In the genomic region with DNA sequence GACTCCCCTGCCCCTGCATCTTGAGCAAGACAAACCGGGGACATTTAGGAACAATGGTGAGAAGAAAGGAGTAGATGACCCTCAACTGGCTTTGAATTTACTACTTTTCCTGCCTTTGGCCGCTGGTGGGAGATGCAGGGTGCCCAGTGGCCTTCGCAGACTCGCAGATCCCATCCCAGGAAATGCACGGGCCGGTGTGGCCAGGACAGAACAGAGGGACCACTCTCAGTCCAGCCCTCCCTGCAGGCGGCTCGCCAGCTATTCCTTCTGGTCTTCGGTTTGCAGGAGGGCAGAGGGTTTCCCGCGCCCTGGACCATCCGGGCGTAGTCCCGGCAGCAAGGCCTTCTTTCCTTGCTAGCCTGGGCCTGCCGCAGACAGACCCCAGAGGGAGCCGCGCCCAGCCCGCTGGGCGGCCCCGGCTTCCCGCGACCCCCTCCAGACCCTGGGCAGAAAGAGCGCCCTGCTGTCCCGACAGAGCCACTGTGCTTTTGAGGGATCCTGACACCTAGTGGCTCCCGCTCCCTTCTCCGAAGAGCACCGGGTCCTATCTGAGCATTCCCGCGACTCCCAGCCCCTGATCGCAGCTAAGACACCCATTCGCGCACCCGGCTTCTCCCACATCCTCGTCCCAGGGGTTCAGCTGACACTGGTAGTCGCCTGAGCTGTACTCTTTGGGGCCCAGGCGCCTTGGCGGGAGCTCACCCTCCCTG, we compare ENCODE assay signal across 10 cellular contexts. TPM values are rescaled to one million over a fixed set of nuclear protein-coding genes. Genes with fewer than 3 reads are reported as not detected.
DNase-seq lines count a peak whose midpoint lies in the region; ATAC-seq lines count a peak whose summit lies in the region.
"Had no signal": no experiment of that assay in that cellular context is flagged by ENCODE, and none has a peak within 500 bp of the region (broad histone marks: within the 10 kb centered on the region; RNA-seq: fewer than 3 reads in every experiment).

No MANE protein-coding gene starts in this region.

- peaks cover 2% of the 10 kb centered on the region; the same call in 1 of the 2 replicates for H3K4me1 ChIP-seq in iPS DF 6.9 (ENCODE audit: control insufficient read depth, insufficient read depth, low read length)
- peaks cover 6 to 8% (median 6%) of the 10 kb centered on the region in 3 donors for H3K4me1 ChIP-seq in skeletal muscle tissue (ENCODE audit: control insufficient read depth in 3 of 3, insufficient read depth in 3 of 3, low read length in 3 of 3)

- H3K27ac ChIP-seq in iPS DF 6.9 (ENCODE audit: low read length) (no peak overlapping the region), skeletal muscle tissue (ENCODE audit: low read depth, low read length) (no peak overlapping the region)
- H3K27ac ChIP-seq: SJSA1 had no signal

- peak overlapping the region; percentile 72; the same call in 1 of the 2 replicates for H3K4me3 ChIP-seq in iPS DF 6.9 (ENCODE audit: low read length)
- peak overlapping the region; percentile 27 to 56 (median 55) for H3K4me3 ChIP-seq in skeletal muscle tissue (ENCODE audit: low read length in 3 of 3)
- H3K4me3 ChIP-seq: SJSA1 had no signal

- H3K27ac Mint-ChIP-seq in activated CD4-positive, alpha-beta T cell treated with anti-CD3 and anti-CD28 coated beads for 36 hours = no peak overlapping the region
- H3K27ac Mint-ChIP-seq in activated T-helper 17 cell treated with anti-CD3 and anti-CD28 coated beads, Interleukin-2, amount 50 U/mL, for 72 hours = no peak overlapping the region

- H3K9me3 ChIP-seq in iPS DF 6.9 (ENCODE audit: control insufficient read depth, insufficient read depth, low read length) = no peaks in the 10 kb centered on the region
- H3K9me3 ChIP-seq in skeletal muscle tissue (ENCODE audit: control insufficient read depth in 3 of 3, low read length in 3 of 3) = no peaks in the 10 kb centered on the region

- no CpG with 5 or more reads among the region's 37 CpGs for WGBS in iPS DF 6.9 (ENCODE audit: insufficient coverage, insufficient read length)

- H3K9me3 Mint-ChIP-seq in activated CD4-positive, alpha-beta T cell treated with anti-CD3 and anti-CD28 coated beads for 36 hours (ENCODE audit: low read depth) = peaks cover 2% of the 10 kb centered on the region
- peaks cover 4% of the 10 kb centered on the region for H3K9me3 Mint-ChIP-seq in activated T-helper 17 cell treated with anti-CD3 and anti-CD28 coated beads, Interleukin-2, amount 50 U/mL, for 72 hours

- ATAC-seq in activated CD4-positive, alpha-beta T cell treated with anti-CD3 and anti-CD28 coated beads for 36 hours = peak; percentile 14
- peak; percentile 33 for ATAC-seq in activated T-helper 17 cell treated with anti-CD3 and anti-CD28 coated beads, Interleukin-2, amount 50 U/mL, for 72 hours (replicated peaks)

- CTCF ChIA-PET in activated CD4-positive, alpha-beta T cell treated with anti-CD3 and anti-CD28 coated beads for 36 hours (lab: Charles Lee) = interaction anchor here (0.6 to 0.9 kb wide), 2 partner anchors 10 kb away, joined by 3 read pairs; no protein-coding TSS in a partner anchor

- H3K27me3 Mint-ChIP-seq in activated CD4-positive, alpha-beta T cell treated with anti-CD3 and anti-CD28 coated beads for 36 hours = peaks cover 18% of the 10 kb centered on the region
- H3K27me3 Mint-ChIP-seq in activated T-helper 17 cell treated with anti-CD3 and anti-CD28 coated beads, Interleukin-2, amount 50 U/mL, for 72 hours = peaks cover 17% of the 10 kb centered on the region

- no peaks in the 10 kb centered on the region for H3K36me3 Mint-ChIP-seq in activated CD4-positive, alpha-beta T cell treated with anti-CD3 and anti-CD28 coated beads for 36 hours (ENCODE audit: low read depth)
- H3K36me3 Mint-ChIP-seq in activated T-helper 17 cell treated with anti-CD3 and anti-CD28 coated beads, Interleukin-2, amount 50 U/mL, for 72 hours (ENCODE audit: low read depth) = no peaks in the 10 kb centered on the region

- H3K27me3 ChIP-seq in iPS DF 6.9 (ENCODE audit: control insufficient read depth, insufficient read depth, low read length) (peaks cover 2% of the 10 kb centered on the region; the same call in 1 of the 2 replicates), skeletal muscle tissue (ENCODE audit: control insufficient read depth in 3 of 3, insufficient read depth in 3 of 3, low read length in 3 of 3) (peaks cover 10 to 39% (median 36%) of the 10 kb centered on the region in 3 donors)

- no peaks in the 10 kb centered on the region for H3K36me3 ChIP-seq in iPS DF 6.9 (ENCODE audit: control insufficient read depth, insufficient read depth, low read length)
- H3K36me3 ChIP-seq in skeletal muscle tissue (ENCODE audit: control insufficient read depth in 3 of 3, insufficient read depth in 3 of 3, low read length in 3 of 3) = no peaks in the 10 kb centered on the region
- H3K36me3 ChIP-seq: SJSA1 had no signal

- intact Hi-C loops in activated CD4-positive, alpha-beta T cell treated with anti-CD3 and anti-CD28 coated beads for 36 hours (cut with DNase I, micrococcal nuclease) = loop anchor here in 1 of 2 experiments (2.0 kb wide), 1 partner anchor 19 kb away; a partner anchor contains a TSS

- peak overlapping the region in 2 of 3 donors; percentile 45 to 47 for H3K9ac ChIP-seq in skeletal muscle tissue (ENCODE audit: low read depth in 1 of 3, low read length in 3 of 3)

- POLR2A ChIA-PET in activated CD4-positive, alpha-beta T cell treated with anti-CD3 and anti-CD28 coated beads for 36 hours (lab: Charles Lee) = no interaction called here

- H3K4me1 Mint-ChIP-seq in activated CD4-positive, alpha-beta T cell treated with anti-CD3 and anti-CD28 coated beads for 36 hours = peaks cover 18% of the 10 kb centered on the region
- peaks cover 9% of the 10 kb centered on the region for H3K4me1 Mint-ChIP-seq in activated T-helper 17 cell treated with anti-CD3 and anti-CD28 coated beads, Interleukin-2, amount 50 U/mL, for 72 hours

- H3K4me3 Mint-ChIP-seq in activated CD4-positive, alpha-beta T cell treated with anti-CD3 and anti-CD28 coated beads for 36 hours = peak overlapping the region; percentile 66
- H3K4me3 Mint-ChIP-seq in activated T-helper 17 cell treated with anti-CD3 and anti-CD28 coated beads, Interleukin-2, amount 50 U/mL, for 72 hours = peak overlapping the region; percentile 55

- DNase-seq in activated CD4-positive, alpha-beta T cell treated with anti-CD3 and anti-CD28 coated beads for 36 hours = peak; percentile 25
- DNase-seq in activated CD4-positive, alpha-beta T cell treated with anti-CD3 and anti-CD28 coated beads, Interleukin-2, amount 50 U/mL, for 1 hour = no peak
- DNase-seq in iPS DF 6.9 (ENCODE audit: low read depth, low spot score) (peak; percentile 25), epidermal melanocyte (ENCODE audit: insufficient read length, low spot score) (no peak), GM19240 (ENCODE audit: insufficient read length, low spot score) (no peak), ecto neural progenitor cell (ENCODE audit: low spot score) (no peak)

RNA-seq across cellular contexts. Expression of a gene that starts 1.2 kb away (rescaled TPM):
- total RNA-seq in activated CD4-positive, alpha-beta T cell treated with anti-CD3 and anti-CD28 coated beads for 36 hours = not detected
- total RNA-seq in activated T-helper 17 cell treated with anti-CD3 and anti-CD28 coated beads, Interleukin-2, amount 50 U/mL, for 72 hours = not detected
- 0.52 TPM for total RNA-seq in skeletal muscle tissue
- total RNA-seq: lung microvascular endothelial cell, SJSA1 had no signal

RNA-seq across cellular contexts. Expression of a gene that starts 19.1 kb away (rescaled TPM):
- total RNA-seq in activated CD4-positive, alpha-beta T cell treated with anti-CD3 and anti-CD28 coated beads for 36 hours = 1 to 10 TPM; 9.2 to 9.6 TPM
- total RNA-seq in activated T-helper 17 cell treated with anti-CD3 and anti-CD28 coated beads, Interleukin-2, amount 50 U/mL, for 72 hours = 10 to 100 TPM in 1 of 2 donors, 1 to 10 TPM in 1; 7.9 to 13.4 TPM
- 8.9 TPM for total RNA-seq in skeletal muscle tissue

RNA-seq across cellular contexts. Expression of a gene that starts 19.3 kb away (rescaled TPM):
- 10 to 100 TPM; 49.3 to 52.9 TPM for total RNA-seq in activated CD4-positive, alpha-beta T cell treated with anti-CD3 and anti-CD28 coated beads for 36 hours
- total RNA-seq in activated T-helper 17 cell treated with anti-CD3 and anti-CD28 coated beads, Interleukin-2, amount 50 U/mL, for 72 hours = 10 to 100 TPM; 27.5 to 62.6 TPM
- 29.7 TPM for total RNA-seq in skeletal muscle tissue

Comparison
In these comparisons a context has a peak if more than half of its experiments do, and no peak if none do; other contexts are left out.
1. DNase-seq: peak in activated CD4-positive, alpha-beta T cell treated with anti-CD3 and anti-CD28 coated beads for 36 hours (single experiment) and iPS DF 6.9 (single experiment); none in activated CD4-positive, alpha-beta T cell treated with anti-CD3 and anti-CD28 coated beads, Interleukin-2, amount 50 U/mL, for 1 hour (single experiment), epidermal melanocyte (single experiment), GM19240 (single experiment) and ecto neural progenitor cell (single experiment).